Comparison of ENCODE assay signal across 34 cellular contexts in genomic region chr3:27174530-27174929, GRCh38.
"Had no signal": no experiment of that assay in that cellular context is flagged by ENCODE, and none has a peak within 500 bp of the region (broad histone marks: within the 10 kb centered on the region; RNA-seq: fewer than 3 reads in every experiment).

No MANE protein-coding gene starts in this region.

- H3K4me3 Mint-ChIP-seq: activated B cell treated with CpG ODN at 0.5 μM for 24 hours; activated CD8-positive, alpha-beta T cell treated with anti-CD3 and anti-CD28 coated beads for 36 hours; activated naive CD8-positive, alpha-beta T cell; activated T-cell treated with anti-CD3 and anti-CD28 coated beads, Interleukin-2, amount 50 U/mL, for 4 hours; activated T-helper 17 cell treated with anti-CD3 and anti-CD28 coated beads, Interleukin-2, amount 50 U/mL, for 72 hours; central memory CD8-positive, alpha-beta T cell; dendritic cell treated with granulocyte-macrophage colony-stimulating factor and Interleukin-4, amounts not matched to agents 40 ng/mL and 50 ng/mL, for 4 days; T-helper 17 cell; T-helper 2 cell treated with Interferon-gamma antibody and Interleukin-4, amounts not matched to agents 5 μg/mL and 100 μg/mL, for 36 hours had no signal

- H3K9me3 ChIP-seq: esophagus muscularis mucosa, gastrocnemius medialis, heart right ventricle had no signal

- ATAC-seq: activated CD4-positive, CD25-positive, alpha-beta regulatory T cell treated with anti-CD3 and anti-CD28 coated beads, Interleukin-2, amount 50 U/mL, for 24 hours; activated CD8-positive, alpha-beta T cell treated with anti-CD3 and anti-CD28 coated beads for 36 hours; activated T-cell treated with anti-CD3 and anti-CD28 coated beads, Interleukin-2, amount 50 U/mL, for 4 hours; activated T-helper 17 cell treated with anti-CD3 and anti-CD28 coated beads, Interleukin-2, amount 50 U/mL, for 72 hours; foreskin keratinocyte; gastrocnemius medialis; heart right ventricle; T-helper 17 cell had no signal

- H3K27me3 Mint-ChIP-seq: activated B cell treated with CpG ODN at 0.5 μM for 24 hours; activated CD8-positive, alpha-beta T cell treated with anti-CD3 and anti-CD28 coated beads for 36 hours; activated naive CD8-positive, alpha-beta T cell; activated T-helper 17 cell treated with anti-CD3 and anti-CD28 coated beads, Interleukin-2, amount 50 U/mL, for 72 hours; dendritic cell treated with granulocyte-macrophage colony-stimulating factor and Interleukin-4, amounts not matched to agents 40 ng/mL and 50 ng/mL, for 4 days; T-helper 17 cell had no signal

- H3K27ac ChIP-seq: brain microvascular endothelial cell, coronary artery, dorsolateral prefrontal cortex, esophagus muscularis mucosa, foreskin keratinocyte, gastrocnemius medialis, heart right ventricle, VCaP had no signal

- FAIRE-seq: astrocyte, bronchial epithelial cell had no signal

- H3K27ac Mint-ChIP-seq: activated B cell treated with CpG ODN at 0.5 μM for 24 hours; activated CD8-positive, alpha-beta T cell treated with anti-CD3 and anti-CD28 coated beads for 36 hours; activated naive CD8-positive, alpha-beta T cell; activated T-helper 17 cell treated with anti-CD3 and anti-CD28 coated beads, Interleukin-2, amount 50 U/mL, for 72 hours; dendritic cell treated with granulocyte-macrophage colony-stimulating factor and Interleukin-4, amounts not matched to agents 40 ng/mL and 50 ng/mL, for 4 days; T-helper 17 cell; T-helper 2 cell treated with Interferon-gamma antibody and Interleukin-4, amounts not matched to agents 5 μg/mL and 100 μg/mL, for 36 hours had no signal

- H3K4me3 ChIP-seq: coronary artery, dorsolateral prefrontal cortex, esophagus muscularis mucosa, gastrocnemius medialis, heart right ventricle had no signal

- H3K36me3 Mint-ChIP-seq: activated naive CD8-positive, alpha-beta T cell had no signal

- DNase-seq: activated B cell treated with CpG ODN at 0.5 μM for 24 hours; activated CD4-positive, alpha-beta T cell treated with anti-CD3 and anti-CD28 coated beads for 48 hours; activated CD4-positive, alpha-beta T cell treated with anti-CD3 and anti-CD28 coated beads, Interleukin-2, amount 50 U/mL, for 1 hour; activated CD4-positive, alpha-beta T cell treated with anti-CD3 and anti-CD28 coated beads, Interleukin-2, amount 50 U/mL, for 48 hours; activated CD8-positive, alpha-beta memory T cell treated with anti-CD3 and anti-CD28 coated beads for 24 hours; activated CD8-positive, alpha-beta T cell treated with anti-CD3 and anti-CD28 coated beads for 36 hours; activated effector memory CD4-positive, alpha-beta T cell treated with Interleukin-2 at 50 U/mL for 16 hours; activated gamma-delta T cell treated with Interleukin-2 at 50 U/mL for 16 hours; activated naive CD4-positive, alpha-beta T cell treated with anti-CD3 and anti-CD28 coated beads, Interleukin-2, amount 50 U/mL, for 16 hours; activated naive CD4-positive, alpha-beta T cell treated with Interleukin-2 at 50 U/mL for 16 hours; activated T-cell treated with anti-CD3 and anti-CD28 coated beads, Interleukin-2, amount 50 U/mL, for 4 hours; amniotic stem cell; anterior cingulate cortex; brain microvascular endothelial cell; dorsolateral prefrontal cortex; effector memory CD4-positive, alpha-beta T cell; erythroblast; foreskin keratinocyte; gastrocnemius medialis; heart right ventricle; T-helper 1 cell; T-helper 17 cell; T1000 had no signal

- H3K36me3 ChIP-seq: brain microvascular endothelial cell, esophagus muscularis mucosa, gastrocnemius medialis, heart right ventricle had no signal

- H3K4me1 ChIP-seq: esophagus muscularis mucosa, foreskin keratinocyte, gastrocnemius medialis, heart right ventricle had no signal

- H3K27me3 ChIP-seq: brain microvascular endothelial cell, dorsolateral prefrontal cortex, esophagus muscularis mucosa, foreskin keratinocyte, gastrocnemius medialis, heart right ventricle had no signal

- H3K9me3 Mint-ChIP-seq: activated B cell treated with CpG ODN at 0.5 μM for 24 hours; activated CD8-positive, alpha-beta T cell treated with anti-CD3 and anti-CD28 coated beads for 36 hours; activated T-cell treated with anti-CD3 and anti-CD28 coated beads, Interleukin-2, amount 50 U/mL, for 4 hours; activated T-helper 17 cell treated with anti-CD3 and anti-CD28 coated beads, Interleukin-2, amount 50 U/mL, for 72 hours; central memory CD8-positive, alpha-beta T cell; T-helper 2 cell treated with Interferon-gamma antibody and Interleukin-4, amounts not matched to agents 5 μg/mL and 100 μg/mL, for 36 hours had no signal

- H3K4me1 Mint-ChIP-seq: activated T-helper 17 cell treated with anti-CD3 and anti-CD28 coated beads, Interleukin-2, amount 50 U/mL, for 72 hours; central memory CD8-positive, alpha-beta T cell; T-helper 17 cell had no signal
